Comparison of ENCODE assay signal across 1 cellular context in the genomic region with DNA sequence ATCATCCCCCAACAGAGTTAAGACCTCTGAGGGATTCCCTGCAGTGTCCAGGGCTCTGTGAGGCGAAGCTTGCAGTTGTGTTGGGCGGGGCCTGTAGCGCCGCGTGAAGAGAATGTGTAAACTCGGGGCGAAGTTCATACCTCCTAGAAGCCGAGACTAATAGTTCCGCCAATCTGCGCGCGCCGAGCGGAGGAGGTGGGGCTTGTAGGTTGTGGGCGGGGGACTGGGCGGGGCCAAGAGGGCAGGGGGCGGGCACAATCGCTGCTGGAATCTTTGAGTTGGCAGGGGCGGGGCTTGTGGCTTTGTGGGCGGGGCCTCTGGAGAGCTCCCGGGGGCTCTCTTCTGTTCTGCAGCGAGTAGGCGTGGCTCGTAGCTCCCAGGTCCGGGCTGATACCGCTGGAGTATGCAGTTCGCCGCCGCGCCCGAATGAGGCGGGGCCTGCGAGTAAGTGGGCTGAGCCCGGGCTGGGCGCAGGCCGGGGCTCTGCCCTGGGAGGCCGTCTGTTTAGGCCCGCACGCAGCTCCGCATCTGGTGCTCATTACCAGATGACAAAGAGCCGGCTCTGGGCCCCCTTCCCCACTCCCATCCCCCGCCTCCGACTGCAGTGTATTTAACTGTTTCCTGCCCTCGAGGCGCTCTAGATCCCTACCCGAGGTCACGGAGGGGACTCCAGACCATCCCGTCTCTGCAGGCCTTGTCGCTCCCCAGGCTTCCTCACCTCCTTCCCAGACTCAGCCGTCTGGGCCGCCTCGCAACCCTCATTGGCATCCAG.
A peak's percentile ranks its signal among the peaks of the same experiment; 100 is the strongest.
TF ChIP-seq lines count a peak whose summit lies in the region.

No MANE protein-coding gene starts in this region.

TF ChIP-seq in K562, 482 proteins besides CTCF, POLR2A, EP300 and RAD21 (continues in another document):
- TF ChIP-seq HNRNPUL1 (IDR thresholded peaks at IDR 0.05; ENCODE audit: low read length): no peak
- no peak for TF ChIP-seq SAFB (IDR thresholded peaks at IDR 0.05; ENCODE audit: borderline replicate concordance, low read depth, low read length)
- peak in 1 of 3 experiments; percentile 20 for TF ChIP-seq YY1 (IDR thresholded peaks at IDR 0.05; ENCODE audit: borderline replicate concordance in 1 of 3, control insufficient read depth in 1 of 3, extremely low read depth in 1 of 3, insufficient read depth in 3 of 3, insufficient read length in 1 of 3, insufficient replicate concordance in 2 of 3, low read depth in 1 of 3, low read length in 2 of 3)
- TF ChIP-seq FOSL1 (tag; conservative IDR thresholded peaks at IDR 0.05): peak; percentile 94
- no peak for TF ChIP-seq SREBF1 (IDR thresholded peaks at IDR 0.05; ENCODE audit: borderline replicate concordance, low read depth, low read length)
- TF ChIP-seq FOXK1 (CRISPR knock-in tag; IDR thresholded peaks at IDR 0.05; ENCODE audit: borderline replicate concordance): no peak
- TF ChIP-seq, protein P1, sequence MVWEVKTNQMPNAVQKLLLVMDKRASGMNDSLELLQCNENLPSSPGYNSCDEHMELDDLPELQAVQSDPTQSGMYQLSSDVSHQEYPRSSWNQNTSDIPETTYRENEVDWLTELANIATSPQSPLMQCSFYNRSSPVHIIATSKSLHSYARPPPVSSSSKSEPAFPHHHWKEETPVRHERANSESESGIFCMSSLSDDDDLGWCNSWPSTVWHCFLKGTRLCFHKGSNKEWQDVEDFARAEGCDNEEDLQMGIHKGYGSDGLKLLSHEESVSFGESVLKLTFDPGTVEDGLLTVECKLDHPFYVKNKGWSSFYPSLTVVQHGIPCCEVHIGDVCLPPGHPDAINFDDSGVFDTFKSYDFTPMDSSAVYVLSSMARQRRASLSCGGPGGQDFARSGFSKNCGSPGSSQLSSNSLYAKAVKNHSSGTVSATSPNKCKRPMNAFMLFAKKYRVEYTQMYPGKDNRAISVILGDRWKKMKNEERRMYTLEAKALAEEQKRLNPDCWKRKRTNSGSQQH (CRISPR knock-in tag; IDR thresholded peaks at IDR 0.05): no peak
- TF ChIP-seq JUND (IDR thresholded peaks at IDR 0.05; ENCODE audit: borderline replicate concordance, low read depth, low read length): no peak
- no peak; the same call in 2 of the 3 replicates for TF ChIP-seq JUND (tag; IDR thresholded peaks at IDR 0.05; ENCODE audit: borderline replicate concordance, low read depth, low read length)
- no peak for TF ChIP-seq HOXB6 (CRISPR knock-in tag; IDR thresholded peaks at IDR 0.05; ENCODE audit: borderline replicate concordance)
- no peak for TF ChIP-seq ZNF695 (CRISPR knock-in tag; IDR thresholded peaks at IDR 0.05)
- TF ChIP-seq ZNF197 (CRISPR knock-in tag; IDR thresholded peaks at IDR 0.05; ENCODE audit: low read depth): no peak
- no peak for TF ChIP-seq NCOA1 (IDR thresholded peaks at IDR 0.05; ENCODE audit: low read depth)
- no peak for TF ChIP-seq ZNF232 (CRISPR knock-in tag; IDR thresholded peaks at IDR 0.05)
- no peak for TF ChIP-seq TRIM24 (IDR thresholded peaks at IDR 0.05)
- TF ChIP-seq DIDO1 (tag; IDR thresholded peaks at IDR 0.05; ENCODE audit: low read depth): no peak
- TF ChIP-seq GATAD2B (IDR thresholded peaks at IDR 0.05; ENCODE audit: borderline replicate concordance): no peak
- TF ChIP-seq, protein P2, sequence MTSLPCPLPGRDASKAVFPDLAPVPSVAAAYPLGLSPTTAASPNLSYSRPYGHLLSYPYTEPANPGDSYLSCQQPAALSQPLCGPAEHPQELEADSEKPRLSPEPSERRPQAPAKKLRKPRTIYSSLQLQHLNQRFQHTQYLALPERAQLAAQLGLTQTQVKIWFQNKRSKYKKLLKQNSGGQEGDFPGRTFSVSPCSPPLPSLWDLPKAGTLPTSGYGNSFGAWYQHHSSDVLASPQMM (CRISPR knock-in tag; IDR thresholded peaks at IDR 0.05): no peak
- no peak for TF ChIP-seq HEY1 (CRISPR knock-in tag; IDR thresholded peaks at IDR 0.05; ENCODE audit: borderline replicate concordance)
- TF ChIP-seq, protein P3, sequence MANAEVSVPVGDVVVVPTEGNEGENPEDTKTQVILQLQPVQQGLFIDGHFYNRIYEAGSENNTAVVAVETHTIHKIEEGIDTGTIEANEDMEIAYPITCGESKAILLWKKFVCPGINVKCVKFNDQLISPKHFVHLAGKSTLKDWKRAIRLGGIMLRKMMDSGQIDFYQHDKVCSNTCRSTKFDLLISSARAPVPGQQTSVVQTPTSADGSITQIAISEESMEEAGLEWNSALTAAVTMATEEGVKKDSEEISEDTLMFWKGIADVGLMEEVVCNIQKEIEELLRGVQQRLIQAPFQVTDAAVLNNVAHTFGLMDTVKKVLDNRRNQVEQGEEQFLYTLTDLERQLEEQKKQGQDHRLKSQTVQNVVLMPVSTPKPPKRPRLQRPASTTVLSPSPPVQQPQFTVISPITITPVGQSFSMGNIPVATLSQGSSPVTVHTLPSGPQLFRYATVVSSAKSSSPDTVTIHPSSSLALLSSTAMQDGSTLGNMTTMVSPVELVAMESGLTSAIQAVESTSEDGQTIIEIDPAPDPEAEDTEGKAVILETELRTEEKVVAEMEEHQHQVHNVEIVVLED (CRISPR knock-in tag; IDR thresholded peaks at IDR 0.05): no peak
- TF ChIP-seq CREB1 (IDR thresholded peaks at IDR 0.05): no peak
- TF ChIP-seq CREB1 (CRISPR knock-in tag; IDR thresholded peaks at IDR 0.05): peak; percentile 2; the same call in 1 of the 2 replicates
- no peak for TF ChIP-seq ZNF668 (CRISPR knock-in tag; IDR thresholded peaks at IDR 0.05)
- no peak for TF ChIP-seq MTF1 (CRISPR knock-in tag; IDR thresholded peaks at IDR 0.05; ENCODE audit: borderline replicate concordance)
- TF ChIP-seq, protein P4, sequence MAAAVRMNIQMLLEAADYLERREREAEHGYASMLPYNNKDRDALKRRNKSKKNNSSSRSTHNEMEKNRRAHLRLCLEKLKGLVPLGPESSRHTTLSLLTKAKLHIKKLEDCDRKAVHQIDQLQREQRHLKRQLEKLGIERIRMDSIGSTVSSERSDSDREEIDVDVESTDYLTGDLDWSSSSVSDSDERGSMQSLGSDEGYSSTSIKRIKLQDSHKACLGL (CRISPR knock-in tag; IDR thresholded peaks at IDR 0.05; ENCODE audit: borderline replicate concordance, poor library complexity, severe bottlenecking): no peak
- TF ChIP-seq PHB (CRISPR knock-in tag; IDR thresholded peaks at IDR 0.05): no peak
- TF ChIP-seq SMARCA5 (IDR thresholded peaks at IDR 0.05): no peak
- TF ChIP-seq, protein P5, sequence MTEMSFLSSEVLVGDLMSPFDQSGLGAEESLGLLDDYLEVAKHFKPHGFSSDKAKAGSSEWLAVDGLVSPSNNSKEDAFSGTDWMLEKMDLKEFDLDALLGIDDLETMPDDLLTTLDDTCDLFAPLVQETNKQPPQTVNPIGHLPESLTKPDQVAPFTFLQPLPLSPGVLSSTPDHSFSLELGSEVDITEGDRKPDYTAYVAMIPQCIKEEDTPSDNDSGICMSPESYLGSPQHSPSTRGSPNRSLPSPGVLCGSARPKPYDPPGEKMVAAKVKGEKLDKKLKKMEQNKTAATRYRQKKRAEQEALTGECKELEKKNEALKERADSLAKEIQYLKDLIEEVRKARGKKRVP (CRISPR knock-in tag; IDR thresholded peaks at IDR 0.05): no peak
- peak; percentile 65 for TF ChIP-seq ZFX (CRISPR knock-in tag; IDR thresholded peaks at IDR 0.05)
- no peak for TF ChIP-seq ZNF431 (CRISPR knock-in tag; IDR thresholded peaks at IDR 0.05)
- peak; percentile 35; the same call in 1 of the 2 replicates for TF ChIP-seq PHF8 (IDR thresholded peaks at IDR 0.05; ENCODE audit: borderline replicate concordance, low read length)
- TF ChIP-seq, protein P6, sequence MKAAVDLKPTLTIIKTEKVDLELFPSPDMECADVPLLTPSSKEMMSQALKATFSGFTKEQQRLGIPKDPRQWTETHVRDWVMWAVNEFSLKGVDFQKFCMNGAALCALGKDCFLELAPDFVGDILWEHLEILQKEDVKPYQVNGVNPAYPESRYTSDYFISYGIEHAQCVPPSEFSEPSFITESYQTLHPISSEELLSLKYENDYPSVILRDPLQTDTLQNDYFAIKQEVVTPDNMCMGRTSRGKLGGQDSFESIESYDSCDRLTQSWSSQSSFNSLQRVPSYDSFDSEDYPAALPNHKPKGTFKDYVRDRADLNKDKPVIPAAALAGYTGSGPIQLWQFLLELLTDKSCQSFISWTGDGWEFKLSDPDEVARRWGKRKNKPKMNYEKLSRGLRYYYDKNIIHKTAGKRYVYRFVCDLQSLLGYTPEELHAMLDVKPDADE (conservative IDR thresholded peaks at IDR 0.05; ENCODE audit: control insufficient read depth, low read depth, low read length): no peak
- no peak for TF ChIP-seq BCL6 (CRISPR knock-in tag; IDR thresholded peaks at IDR 0.05)
- TF ChIP-seq JUN (IDR thresholded peaks at IDR 0.05; ENCODE audit: borderline replicate concordance, low read depth, low read length): 0 out of 2 replicates have a peak, but pooled peaks have one; percentile 15
- no peak for TF ChIP-seq JUN (CRISPR knock-in tag; IDR thresholded peaks at IDR 0.05; ENCODE audit: borderline replicate concordance)
- TF ChIP-seq, protein P7, sequence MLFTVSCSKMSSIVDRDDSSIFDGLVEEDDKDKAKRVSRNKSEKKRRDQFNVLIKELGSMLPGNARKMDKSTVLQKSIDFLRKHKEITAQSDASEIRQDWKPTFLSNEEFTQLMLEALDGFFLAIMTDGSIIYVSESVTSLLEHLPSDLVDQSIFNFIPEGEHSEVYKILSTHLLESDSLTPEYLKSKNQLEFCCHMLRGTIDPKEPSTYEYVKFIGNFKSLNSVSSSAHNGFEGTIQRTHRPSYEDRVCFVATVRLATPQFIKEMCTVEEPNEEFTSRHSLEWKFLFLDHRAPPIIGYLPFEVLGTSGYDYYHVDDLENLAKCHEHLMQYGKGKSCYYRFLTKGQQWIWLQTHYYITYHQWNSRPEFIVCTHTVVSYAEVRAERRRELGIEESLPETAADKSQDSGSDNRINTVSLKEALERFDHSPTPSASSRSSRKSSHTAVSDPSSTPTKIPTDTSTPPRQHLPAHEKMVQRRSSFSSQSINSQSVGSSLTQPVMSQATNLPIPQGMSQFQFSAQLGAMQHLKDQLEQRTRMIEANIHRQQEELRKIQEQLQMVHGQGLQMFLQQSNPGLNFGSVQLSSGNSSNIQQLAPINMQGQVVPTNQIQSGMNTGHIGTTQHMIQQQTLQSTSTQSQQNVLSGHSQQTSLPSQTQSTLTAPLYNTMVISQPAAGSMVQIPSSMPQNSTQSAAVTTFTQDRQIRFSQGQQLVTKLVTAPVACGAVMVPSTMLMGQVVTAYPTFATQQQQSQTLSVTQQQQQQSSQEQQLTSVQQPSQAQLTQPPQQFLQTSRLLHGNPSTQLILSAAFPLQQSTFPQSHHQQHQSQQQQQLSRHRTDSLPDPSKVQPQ (CRISPR knock-in tag; IDR thresholded peaks at IDR 0.05; ENCODE audit: borderline replicate concordance): no peak
- TF ChIP-seq, protein P8, sequence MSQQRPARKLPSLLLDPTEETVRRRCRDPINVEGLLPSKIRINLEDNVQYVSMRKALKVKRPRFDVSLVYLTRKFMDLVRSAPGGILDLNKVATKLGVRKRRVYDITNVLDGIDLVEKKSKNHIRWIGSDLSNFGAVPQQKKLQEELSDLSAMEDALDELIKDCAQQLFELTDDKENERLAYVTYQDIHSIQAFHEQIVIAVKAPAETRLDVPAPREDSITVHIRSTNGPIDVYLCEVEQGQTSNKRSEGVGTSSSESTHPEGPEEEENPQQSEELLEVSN (IDR thresholded peaks at IDR 0.05; ENCODE audit: borderline replicate concordance in 1 of 2, extremely low read depth in 1 of 2, insufficient read depth in 1 of 2, insufficient read length in 1 of 2, low read depth in 1 of 2, low read length in 1 of 2, poor library complexity in 1 of 2, severe bottlenecking in 1 of 2): peak in 1 of 2 experiments; percentile 74
- TF ChIP-seq, protein P9, sequence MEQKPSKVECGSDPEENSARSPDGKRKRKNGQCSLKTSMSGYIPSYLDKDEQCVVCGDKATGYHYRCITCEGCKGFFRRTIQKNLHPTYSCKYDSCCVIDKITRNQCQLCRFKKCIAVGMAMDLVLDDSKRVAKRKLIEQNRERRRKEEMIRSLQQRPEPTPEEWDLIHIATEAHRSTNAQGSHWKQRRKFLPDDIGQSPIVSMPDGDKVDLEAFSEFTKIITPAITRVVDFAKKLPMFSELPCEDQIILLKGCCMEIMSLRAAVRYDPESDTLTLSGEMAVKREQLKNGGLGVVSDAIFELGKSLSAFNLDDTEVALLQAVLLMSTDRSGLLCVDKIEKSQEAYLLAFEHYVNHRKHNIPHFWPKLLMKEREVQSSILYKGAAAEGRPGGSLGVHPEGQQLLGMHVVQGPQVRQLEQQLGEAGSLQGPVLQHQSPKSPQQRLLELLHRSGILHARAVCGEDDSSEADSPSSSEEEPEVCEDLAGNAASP (IDR thresholded peaks at IDR 0.05): no peak
- no peak; the same call in none of the 2 replicates for TF ChIP-seq NR2C2 (CRISPR knock-in tag; IDR thresholded peaks at IDR 0.05)
- peak; percentile 86 for TF ChIP-seq NR2C2 (tag; IDR thresholded peaks at IDR 0.05)
- TF ChIP-seq, protein P10, sequence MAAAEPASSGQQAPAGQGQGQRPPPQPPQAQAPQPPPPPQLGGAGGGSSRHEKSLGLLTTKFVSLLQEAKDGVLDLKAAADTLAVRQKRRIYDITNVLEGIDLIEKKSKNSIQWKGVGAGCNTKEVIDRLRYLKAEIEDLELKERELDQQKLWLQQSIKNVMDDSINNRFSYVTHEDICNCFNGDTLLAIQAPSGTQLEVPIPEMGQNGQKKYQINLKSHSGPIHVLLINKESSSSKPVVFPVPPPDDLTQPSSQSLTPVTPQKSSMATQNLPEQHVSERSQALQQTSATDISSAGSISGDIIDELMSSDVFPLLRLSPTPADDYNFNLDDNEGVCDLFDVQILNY (CRISPR knock-in tag; IDR thresholded peaks at IDR 0.05): no peak
- TF ChIP-seq CBFA2T3 (IDR thresholded peaks at IDR 0.05): no peak
- TF ChIP-seq ZNF165 (CRISPR knock-in tag; IDR thresholded peaks at IDR 0.05; ENCODE audit: borderline replicate concordance): no peak
- TF ChIP-seq, protein P11, sequence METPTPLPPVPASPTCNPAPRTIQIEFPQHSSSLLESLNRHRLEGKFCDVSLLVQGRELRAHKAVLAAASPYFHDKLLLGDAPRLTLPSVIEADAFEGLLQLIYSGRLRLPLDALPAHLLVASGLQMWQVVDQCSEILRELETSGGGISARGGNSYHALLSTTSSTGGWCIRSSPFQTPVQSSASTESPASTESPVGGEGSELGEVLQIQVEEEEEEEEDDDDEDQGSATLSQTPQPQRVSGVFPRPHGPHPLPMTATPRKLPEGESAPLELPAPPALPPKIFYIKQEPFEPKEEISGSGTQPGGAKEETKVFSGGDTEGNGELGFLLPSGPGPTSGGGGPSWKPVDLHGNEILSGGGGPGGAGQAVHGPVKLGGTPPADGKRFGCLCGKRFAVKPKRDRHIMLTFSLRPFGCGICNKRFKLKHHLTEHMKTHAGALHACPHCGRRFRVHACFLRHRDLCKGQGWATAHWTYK (CRISPR knock-in tag; IDR thresholded peaks at IDR 0.05): no peak
- TF ChIP-seq CBFA2T2 (conservative IDR thresholded peaks at IDR 0.05): no peak
- TF ChIP-seq FOXK2 (conservative IDR thresholded peaks at IDR 0.05 in 1 of 2, IDR thresholded peaks at IDR 0.05 in 1 of 2; ENCODE audit: low read depth in 2 of 2): peak in 1 of 2 experiments; percentile 70; a peak in 2 of 4 replicates
- no peak for TF ChIP-seq CHD1 (IDR thresholded peaks at IDR 0.05; ENCODE audit: low read length)
- no peak for TF ChIP-seq GTF2A2 (tag; IDR thresholded peaks at IDR 0.05)
- no peak for TF ChIP-seq IFI16 (CRISPR knock-in tag; IDR thresholded peaks at IDR 0.05)
